In genomic region chr22:18527752-18528596, GRCh38 we compare ENCODE assay signal across 8 cellular contexts. TPM values are rescaled to one million over a fixed set of nuclear protein-coding genes. Genes with fewer than 3 reads are reported as not detected.
A peak's percentile ranks its signal among the peaks of the same experiment; 100 is the strongest.
DNase-seq lines count a peak whose midpoint lies in the region; ATAC-seq, FAIRE-seq and TF ChIP-seq lines count a peak whose summit lies in the region.
"Not testable (repeated sequence)": the region's sequence is repeated elsewhere in the genome, so short reads cannot be mapped to it uniquely, and the experiment has no call there.

TSS of gene TMEM191B (plus strand) at chr22:18527802. CDS start at chr22:18527981, 179 bp downstream.

- not testable (repeated sequence) for H3K9me1 ChIP-seq in K562 (ENCODE audit: control insufficient read depth, insufficient read depth, low read length)

- not testable (repeated sequence) for TF ChIP-seq CTCF in GM12865 (IDR thresholded peaks at IDR 0.05; ENCODE audit: insufficient read depth, low read depth, low read length, missing control alignments); SK-N-SH (IDR thresholded peaks at IDR 0.05); K562 (IDR thresholded peaks at IDR 0.05 in 2 of 3, conservative IDR thresholded peaks at IDR 0.05 in 1 of 3; ENCODE audit: insufficient read depth in 2 of 3, low read depth in 1 of 3, low read length in 3 of 3)

- DNase-seq in GM12865 (ENCODE audit: low read depth); SK-N-SH; K562 (ENCODE audit: extremely low read depth in 1 of 4, low spot score in 3 of 4): not testable (repeated sequence)

- not testable (repeated sequence) for H4K20me1 ChIP-seq in SK-N-SH (ENCODE audit: insufficient read depth); K562 (replicated peaks; ENCODE audit: control insufficient read depth, insufficient read depth, low read length)

- not testable (repeated sequence) for FAIRE-seq in K562 (lab: Jason Lieb, UNC)

- not testable (repeated sequence) for H3K27me3 ChIP-seq in SK-N-SH (ENCODE audit: insufficient read depth); K562 (ENCODE audit: control insufficient read depth in 2 of 2, insufficient read depth in 2 of 2, low read length in 2 of 2); iPS-18a (ENCODE audit: control insufficient read depth, insufficient read depth, low read length)

- H3K4me1 ChIP-seq in SK-N-SH (ENCODE audit: control insufficient read depth in 1 of 2, insufficient read depth in 2 of 2, low read depth in 1 of 2, low read length in 1 of 2); K562 (replicated peaks in 1 of 2; ENCODE audit: control insufficient read depth in 2 of 2, insufficient read depth in 2 of 2, low read length in 2 of 2); iPS-18a (ENCODE audit: control insufficient read depth, low read depth, low read length): not testable (repeated sequence)

- not testable (repeated sequence) for H2AFZ ChIP-seq in SK-N-SH (ENCODE audit: low read depth); K562 (ENCODE audit: low read depth, low read length)

- BruUV-seq in K562 (replicated peaks; lab: Mats Ljungman, UMichigan), result not testable (repeated sequence)

- TF ChIP-seq RAD21 in SK-N-SH (IDR thresholded peaks at IDR 0.05; ENCODE audit: low read length); K562 (CRISPR knock-in tag; conservative IDR thresholded peaks at IDR 0.05 in 1 of 2, IDR thresholded peaks at IDR 0.05 in 1 of 2): not testable (repeated sequence)

- H3K27ac ChIP-seq in SK-N-SH (ENCODE audit: low read depth in 2 of 2, low read length in 1 of 2); K562 (ENCODE audit: extremely low read depth, low read depth, low read length); iPS-18a (ENCODE audit: low read length): not testable (repeated sequence)
- H3K27ac ChIP-seq in skin epidermis, result peak within 1 kb of the TSS in 3 of 21 experiments; percentile 57 to 73 (median 72)

- H3K9ac ChIP-seq in SK-N-SH; K562 (ENCODE audit: insufficient read depth in 1 of 2, low read depth in 2 of 2, low read length in 2 of 2); iPS-18a (ENCODE audit: low read length): not testable (repeated sequence)

- not testable (repeated sequence) for H3F3A ChIP-seq in SK-N-SH (replicated peaks; ENCODE audit: insufficient read depth)

- in situ Hi-C loops in K562 (cut with MboI), result loop anchor here (25.0 kb wide), 1 partner anchor 1884 kb away; no protein-coding TSS in a partner anchor

- H3K9me3 ChIP-seq in SK-N-SH; K562 (replicated peaks; ENCODE audit: control insufficient read depth, insufficient read depth, low read depth, low read length); iPS-18a (ENCODE audit: control insufficient read depth, low read depth, low read length): not testable (repeated sequence)

- H3K79me2 ChIP-seq in SK-N-SH (ENCODE audit: insufficient read depth); K562 (ENCODE audit: control insufficient read depth, insufficient read depth, low read length): not testable (repeated sequence)

- TF ChIP-seq EP300 in SK-N-SH (IDR thresholded peaks at IDR 0.05; ENCODE audit: borderline replicate concordance in 1 of 2, low read depth in 1 of 2, low read length in 1 of 2); K562 (IDR thresholded peaks at IDR 0.05; ENCODE audit: low read length): not testable (repeated sequence)

- peak within 1 kb of the TSS; percentile 24; the same call in 1 of the 2 replicates for H3K4me3 ChIP-seq in GM12865 (ENCODE audit: low read depth, low read length)
- peak within 1 kb of the TSS; percentile 28 to 32; a peak in 2 of 4 replicates for H3K4me3 ChIP-seq in SK-N-SH (ENCODE audit: low read depth in 2 of 2, low read length in 1 of 2)
- peak within 1 kb of the TSS; percentile 33 for H3K4me3 ChIP-seq in K562
- peak within 1 kb of the TSS; percentile 33 for H3K4me3 ChIP-seq in iPS-18a (ENCODE audit: low read length)
- H3K4me3 ChIP-seq in skin epidermis, result peak within 1 kb of the TSS in 4 of 7 experiments; percentile 24 to 42 (median 30)

- POLR2A ChIA-PET in SK-N-SH (lab: Yijun Ruan, JAX); K562 (lab: Yijun Ruan, JAX): not testable (repeated sequence)

- intact Hi-C loops in K562 (cut with micrococcal nuclease), result not testable (repeated sequence)

- not testable (repeated sequence) for H3K36me3 ChIP-seq in SK-N-SH (replicated peaks in 1 of 2; ENCODE audit: control insufficient read depth in 1 of 2, insufficient read depth in 2 of 2, low read length in 1 of 2); K562 (ENCODE audit: control insufficient read depth, insufficient read depth, low read length); iPS-18a (ENCODE audit: control insufficient read depth, low read depth, low read length)

- TF ChIP-seq POLR2A in K562 (conservative IDR thresholded peaks at IDR 0.05), result not testable (repeated sequence)

- no CpG with 5 or more reads among the region's 65 CpGs for WGBS in SK-N-SH (ENCODE audit: low lambda C conversion rate)
- WGBS in K562 (ENCODE audit: insufficient coverage, low coverage, missing lambda C conversion rate), result no CpG with 5 or more reads among the region's 65 CpGs

- peak within 1 kb of the TSS; percentile 44; the same call in 1 of the 2 replicates for H3K4me2 ChIP-seq in SK-N-SH
- not testable (repeated sequence) for H3K4me2 ChIP-seq in K562 (ENCODE audit: insufficient read depth, low read length)

- ATAC-seq in GM19455 (IDR thresholded peaks at IDR 0.05; ENCODE audit: unreplicated experiment), result peak; percentile 16
- ATAC-seq in HG02588 (IDR thresholded peaks at IDR 0.05; ENCODE audit: unreplicated experiment), result peak; percentile 25
- peak; percentile 32 for ATAC-seq in HG03196 (IDR thresholded peaks at IDR 0.05; ENCODE audit: unreplicated experiment)
- ATAC-seq in K562, result peak; percentile 40

- CTCF ChIA-PET in SK-N-SH (lab: Yijun Ruan, JAX); K562 (lab: Yijun Ruan, JAX; ENCODE audit: low intra/inter-chr PET ratio): not testable (repeated sequence)

- not testable (repeated sequence) for H3K9me2 ChIP-seq in SK-N-SH

TF ChIP-seq in K562, 482 proteins besides CTCF, POLR2A, EP300 and RAD21:
- 0 out of 2 replicates have a peak, but pooled peaks have one; percentile 23 for TF ChIP-seq CTBP1 (IDR thresholded peaks at IDR 0.05; ENCODE audit: borderline replicate concordance)
- TF ChIP-seq ZBTB5 (IDR thresholded peaks at IDR 0.05), result peak; percentile 64; the same call in 1 of the 2 replicates
- TF ChIP-seq L3MBTL2 (IDR thresholded peaks at IDR 0.05), result 0 out of 2 replicates have a peak, but pooled peaks have one; percentile 33
- peak; percentile 82 to 84 for TF ChIP-seq NRF1 (conservative IDR thresholded peaks at IDR 0.05 in 1 of 2, IDR thresholded peaks at IDR 0.05 in 1 of 2)
- TF ChIP-seq CC2D1A (IDR thresholded peaks at IDR 0.05), result 0 out of 2 replicates have a peak, but pooled peaks have one; percentile 36

RNA-seq across cellular contexts. Expression of gene TMEM191B, which starts in this region (rescaled TPM):
- polyA plus RNA-seq in SK-N-SH (2012; rRNA removed) (2.4 and 3.7 TPM in 2 replicates), K562 (2011; rRNA removed) (0.65 and 1.7 TPM in 2 replicates), K562 (2014; fragmentation: Illumina TruSeq; extraction: Trizol) (not detected in 2 replicates), K562 (2014; fragmentation: Nextera tagmentation; extraction: Ambion mirVana) (not detected), K562 (2014; rRNA removed) (0.61 and 1.8 TPM in 2 replicates)
- polyA plus RNA-seq in SK-N-SH (2012; cell fraction: cytosol; rRNA removed), result 1.4 and 2.7 TPM in 2 replicates
- 23.1 and 41.6 TPM in 2 replicates for polyA plus RNA-seq in SK-N-SH (2012; cell fraction: nucleus; rRNA removed)
- total RNA-seq in K562 (2011; cell fraction: chromatin; rRNA removed; ENCODE audit: low replicate concordance), result 1.6 TPM in 1 of 2 replicates, not detected in the other
- 2.3 and 3.7 TPM in 2 replicates for total RNA-seq in K562 (2011; cell fraction: nucleolus; rRNA removed)
- total RNA-seq in K562 (2011; cell fraction: nucleoplasm; rRNA removed), result 0.88 and 2.1 TPM in 2 replicates
- total RNA-seq in K562 (2014; rRNA removed) (1.2 and 3.8 TPM in 2 replicates), K562 (2014; rRNA removed; fragmentation: Illumina TruSeq; extraction: Trizol) (not detected in 2 replicates), K562 (2015; rRNA removed; fragmentation: Illumina TruSeq; extraction: Trizol) (0.65 TPM in 1 of 2 replicates, not detected in the other), K562 (2021) (3.9 and 5.3 TPM in 2 replicates)
- 3.1 and 5.3 TPM in 2 replicates for polyA plus RNA-seq in K562 (2011; cell fraction: cytosol; rRNA removed)
- 10.0 and 10.4 TPM in 2 replicates for polyA plus RNA-seq in K562 (2011; cell fraction: nucleus; rRNA removed)
- polyA plus RNA-seq in K562 (2012), result 2.5 and 7.5 TPM in 2 replicates
- 0.24 TPM in 1 of 2 replicates, not detected in the other for polyA minus RNA-seq in K562 (2011; rRNA and poly(A)+ RNA removed)
- polyA minus RNA-seq in K562 (2011; cell fraction: cytosol; rRNA and poly(A)+ RNA removed), result 6.0 TPM in 1 of 2 replicates, not detected in the other
- 0.54 and 1.9 TPM in 2 replicates for polyA minus RNA-seq in K562 (2011; cell fraction: nucleus; rRNA and poly(A)+ RNA removed)
